ENCODE assay signal across 11 cellular contexts in the genomic region with DNA sequence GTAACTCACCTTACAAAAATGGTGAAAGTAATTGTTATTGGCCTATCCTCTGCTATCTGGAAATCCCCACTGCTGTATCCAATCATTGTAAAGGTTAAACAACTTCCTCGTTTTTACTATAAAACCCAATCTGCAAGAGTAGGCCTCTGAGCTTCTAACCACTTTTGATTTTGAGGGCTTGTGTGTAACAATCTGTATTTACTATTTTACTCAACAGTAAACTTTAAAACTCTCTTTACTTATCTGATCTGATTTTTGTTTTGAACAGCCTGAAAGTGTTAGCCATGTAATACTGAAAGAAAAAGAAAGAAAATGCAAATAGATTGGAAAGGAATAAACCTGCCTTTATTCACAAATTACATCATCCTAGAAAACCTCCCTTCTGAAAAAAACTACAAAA.
A peak's percentile ranks its signal among the peaks of the same experiment; 100 is the strongest.
DNase-seq lines count a peak whose midpoint lies in the region; ATAC-seq, FAIRE-seq and TF ChIP-seq lines count a peak whose summit lies in the region.
"Had no signal": no experiment of that assay in that cellular context is flagged by ENCODE, and none has a peak within 500 bp of the region (broad histone marks: within the 10 kb centered on the region; RNA-seq: fewer than 3 reads in every experiment).

No MANE protein-coding gene starts in this region.

- no peaks in the 10 kb centered on the region for H3K27me3 ChIP-seq in CD4-positive, CD25-positive, alpha-beta regulatory T cell (ENCODE audit: control insufficient read depth, insufficient read depth, low read length)
- H3K27me3 ChIP-seq in foreskin keratinocyte = no peaks in the 10 kb centered on the region
- H3K27me3 ChIP-seq: SJSA1, transverse colon had no signal

- H3K9me3 ChIP-seq in CD4-positive, CD25-positive, alpha-beta regulatory T cell (ENCODE audit: control insufficient read depth in 2 of 2, low read length in 2 of 2) = no peaks in the 10 kb centered on the region
- H3K9me3 ChIP-seq in T-helper 17 cell (ENCODE audit: control insufficient read depth, low read length, poor library complexity, severe bottlenecking) = no peaks in the 10 kb centered on the region
- H3K9me3 ChIP-seq: SJSA1, transverse colon had no signal

- ATAC-seq in CD4-positive, CD25-positive, alpha-beta regulatory T cell (ENCODE audit: low read depth in 2 of 2) = peak; percentile 93 to 99
- ATAC-seq in HG02970 (IDR thresholded peaks at IDR 0.05; ENCODE audit: low FRiP score, unreplicated experiment) (peak; percentile 57), T-helper 17 cell (peak; percentile 99), foreskin keratinocyte (no peak)

- peak; percentile 80 for FAIRE-seq in GM19239 (lab: Jason Lieb, UNC)

- no peaks in the 10 kb centered on the region for H3K27me3 Mint-ChIP-seq in CD4-positive, CD25-positive, alpha-beta regulatory T cell
- no peaks in the 10 kb centered on the region for H3K27me3 Mint-ChIP-seq in T-helper 17 cell

- peak overlapping the region; percentile 69 for H3K4me3 ChIP-seq in CD4-positive, CD25-positive, alpha-beta regulatory T cell (ENCODE audit: low read depth, low read length)
- H3K4me3 ChIP-seq: SJSA1, transverse colon had no signal

- peaks cover 0 to 5% (median 0%) of the 10 kb centered on the region in 7 donors for H3K9me3 Mint-ChIP-seq in CD4-positive, CD25-positive, alpha-beta regulatory T cell

- DNase-seq in CD4-positive, CD25-positive, alpha-beta regulatory T cell = peak in 2 of 3 donors; percentile 54 to 63
- DNase-seq in GM19239 (ENCODE audit: insufficient read length, low spot score) = no peak
- no peak for DNase-seq in T-helper 17 cell
- no peak for DNase-seq in COR-L47 (lab: John Stamatoyannopoulos, UW)
- DNase-seq in foreskin keratinocyte = no peak
- no peak for DNase-seq in anterior cingulate cortex (lab: John Stamatoyannopoulos, UW)
- no peak for DNase-seq in NCI-H2029 (lab: John Stamatoyannopoulos, UW)
- DNase-seq: transverse colon had no signal

- peak overlapping the region; percentile 80 for H3K27ac ChIP-seq in CD4-positive, CD25-positive, alpha-beta regulatory T cell (ENCODE audit: insufficient read depth, low read length, poor library complexity, severe bottlenecking)
- no peak overlapping the region for H3K27ac ChIP-seq in foreskin keratinocyte
- H3K27ac ChIP-seq: C4-2B, SJSA1, transverse colon had no signal

- peak overlapping the region; percentile 5 to 62 (median 44) for H3K4me3 Mint-ChIP-seq in CD4-positive, CD25-positive, alpha-beta regulatory T cell
- H3K4me3 Mint-ChIP-seq in T-helper 17 cell = peak overlapping the region; percentile 37

- H3K4me1 ChIP-seq in CD4-positive, CD25-positive, alpha-beta regulatory T cell (ENCODE audit: control insufficient read depth, insufficient read depth, low read length, poor library complexity, severe bottlenecking) = peaks cover 16% of the 10 kb centered on the region
- no peaks in the 10 kb centered on the region for H3K4me1 ChIP-seq in foreskin keratinocyte
- H3K4me1 ChIP-seq: SJSA1 had no signal

- no peaks in the 10 kb centered on the region for H3K36me3 ChIP-seq in CD4-positive, CD25-positive, alpha-beta regulatory T cell (ENCODE audit: control insufficient read depth, insufficient read depth, low read length)
- H3K36me3 ChIP-seq: transverse colon had no signal

- H3K4me1 Mint-ChIP-seq in CD4-positive, CD25-positive, alpha-beta regulatory T cell = peaks cover 12 to 33% (median 24%) of the 10 kb centered on the region in 4 donors
- peaks cover 10% of the 10 kb centered on the region for H3K4me1 Mint-ChIP-seq in T-helper 17 cell

- no peaks in the 10 kb centered on the region for H3K36me3 Mint-ChIP-seq in CD4-positive, CD25-positive, alpha-beta regulatory T cell
- no peaks in the 10 kb centered on the region for H3K36me3 Mint-ChIP-seq in T-helper 17 cell (ENCODE audit: low read depth)

- no peak for TF ChIP-seq CTCF in foreskin keratinocyte (conservative IDR thresholded peaks at IDR 0.05)

- peak overlapping the region; percentile 83 to 90 (median 87) for H3K27ac Mint-ChIP-seq in CD4-positive, CD25-positive, alpha-beta regulatory T cell
- H3K27ac Mint-ChIP-seq in T-helper 17 cell = peak overlapping the region; percentile 76

Comparison
In these comparisons a context has a peak if more than half of its experiments do, and no peak if none do; other contexts are left out.
1. DNase-seq: peak in CD4-positive, CD25-positive, alpha-beta regulatory T cell (2 of 3); none in GM19239 (single experiment), T-helper 17 cell (0 of 3), COR-L47 (single experiment), foreskin keratinocyte (0 of 2), anterior cingulate cortex (0 of 58) and NCI-H2029 (single experiment).